Comparison of ENCODE assay signal across 10 cellular contexts in genomic region chr17:45086346-45086745, GRCh38.
"Had no signal": no experiment of that assay in that cellular context is flagged by ENCODE, and none has a peak within 500 bp of the region (broad histone marks: within the 10 kb centered on the region; RNA-seq: fewer than 3 reads in every experiment).

No MANE protein-coding gene starts in this region.

- H3K9me3 ChIP-seq: body of pancreas, left lung, ovary had no signal

- DNase-seq: activated CD4-positive, alpha-beta T cell treated with anti-CD3 and anti-CD28 coated beads, Interleukin-2, amount 10 ng/mL, durations not matched to agents 24 days and 14 days; activated naive CD4-positive, alpha-beta T cell treated with anti-CD3 and anti-CD28 coated beads for 36 hours; body of pancreas; left lung; ovary; small intestine; trophoblast cell had no signal

- H3K27me3 ChIP-seq: body of pancreas, left lung, ovary had no signal

- H3K4me3 ChIP-seq: body of pancreas, left lung, ovary had no signal

- ATAC-seq: body of pancreas; esophagus mucosa; left lung; stimulated activated effector memory CD8-positive, alpha-beta T cell treated with anti-CD3 and anti-CD28 coated beads, Interleukin-12 subunit alpha, Interleukin-12 subunit beta, amount 100 ng/mL, for 72 hours; WTC11 had no signal

- H3K27ac ChIP-seq: body of pancreas, left lung, ovary had no signal

- H3K4me1 ChIP-seq: body of pancreas, left lung had no signal

- H3K36me3 ChIP-seq: ovary had no signal
